In the genomic region with DNA sequence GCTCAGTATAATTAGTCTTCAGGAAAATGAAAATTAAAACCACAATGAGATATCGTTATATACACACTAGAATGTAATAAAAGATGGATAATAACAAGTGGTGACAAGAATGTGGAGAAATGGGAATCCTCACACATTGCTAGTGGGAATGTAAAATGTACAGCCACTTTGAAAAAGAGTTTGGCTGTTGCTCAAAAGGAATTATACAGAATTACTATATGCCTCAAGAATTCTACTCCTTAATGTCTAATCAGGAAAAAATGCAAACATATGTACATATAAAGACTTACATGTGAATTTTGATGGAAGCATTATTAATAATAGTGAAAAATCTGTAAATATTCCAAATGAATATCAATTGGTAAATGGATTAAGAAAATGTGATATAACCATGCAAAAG, we compare ENCODE assay signal across 18 cellular contexts.
"Had no signal": no experiment of that assay in that cellular context is flagged by ENCODE, and none has a peak within 500 bp of the region (broad histone marks: within the 10 kb centered on the region; RNA-seq: fewer than 3 reads in every experiment).

No MANE protein-coding gene starts in this region.

- H3K27ac ChIP-seq: colonic mucosa, heart left ventricle, neural progenitor cell, pancreas, suprapubic skin, thyroid gland had no signal

- DNase-seq: colonic mucosa; dermis blood vessel endothelial cell; erythroblast; heart left ventricle; hippocampal formation; kidney glomerular epithelial cell; nucleus accumbens; pancreas; right cardiac atrium; small intestine; stimulated activated CD4-positive, alpha-beta T cell treated with anti-CD3 and anti-CD28 coated beads, Interleukin-2, amount 100 ng/mL, for 48 hours; stimulated activated naive CD4-positive, alpha-beta T cell treated with Interleukin-2 at 50 U/mL for 16 hours; thyroid gland had no signal

- ATAC-seq: heart left ventricle; natural killer cell treated with Interleukin-12 subunit alpha and Interleukin-12 subunit beta and Interleukin-15 and Interleukin-18, amount 100 ng/mL, for 72 hours; pancreas; right cardiac atrium had no signal

- FAIRE-seq: frontal cortex, pancreas, small intestine, urothelium cell line had no signal

- H3K4me1 ChIP-seq: colonic mucosa, heart left ventricle, neural progenitor cell, pancreas, suprapubic skin, thyroid gland had no signal

- H3K36me3 ChIP-seq: colonic mucosa, heart left ventricle, neural progenitor cell, pancreas, suprapubic skin, thyroid gland had no signal

- H3K4me2 ChIP-seq: neural progenitor cell had no signal

- H3K4me3 ChIP-seq: colonic mucosa, heart left ventricle, neural progenitor cell, pancreas, suprapubic skin, thyroid gland had no signal

- H3K9me3 ChIP-seq: colonic mucosa, heart left ventricle, pancreas, suprapubic skin, thyroid gland had no signal

- H3K27me3 ChIP-seq: colonic mucosa, heart left ventricle, neural progenitor cell, pancreas, suprapubic skin, thyroid gland had no signal

- H3K9ac ChIP-seq: neural progenitor cell had no signal
